Comparison of ENCODE assay signal across 9 cellular contexts in genomic region chr4:77146426-77147399, GRCh38. TPM values are rescaled to one million over a fixed set of nuclear protein-coding genes. Genes with fewer than 3 reads are reported as not detected.
DNase-seq lines count a peak whose midpoint lies in the region; ATAC-seq and TF ChIP-seq lines count a peak whose summit lies in the region.
"Had no signal": no experiment of that assay in that cellular context is flagged by ENCODE, and none has a peak within 500 bp of the region (broad histone marks: within the 10 kb centered on the region; RNA-seq: fewer than 3 reads in every experiment).

No MANE protein-coding gene starts in this region.

- no peaks in the 10 kb centered on the region for H3K36me3 ChIP-seq in SK-N-MC (ENCODE audit: insufficient read depth, low read length)
- no peaks in the 10 kb centered on the region for H3K36me3 ChIP-seq in uterus

- H3K9me3 ChIP-seq in SK-N-MC (ENCODE audit: low read depth, low read length): no peaks in the 10 kb centered on the region
- no peaks in the 10 kb centered on the region for H3K9me3 ChIP-seq in uterus

- no peaks in the 10 kb centered on the region for H3K36me3 Mint-ChIP-seq in activated naive CD4-positive, alpha-beta T cell treated with anti-CD3 and anti-CD28 coated beads, Interleukin-2, amount 10 ng/mL, durations not matched to agents 7 days and 5 days
- H3K36me3 Mint-ChIP-seq in activated naive CD4-positive, alpha-beta T cell treated with anti-CD3 and anti-CD28 coated beads for 36 hours (ENCODE audit: low read depth): no peaks in the 10 kb centered on the region

- intact Hi-C loops in activated naive CD4-positive, alpha-beta T cell treated with anti-CD3 and anti-CD28 coated beads for 36 hours (cut with micrococcal nuclease): no loop called here
- intact Hi-C loops in uterus (cut with DNase I; ENCODE audit: low total_unique reads) (no loop called here), head of caudate nucleus (cut with DNase I) (no loop called here)

- TF ChIP-seq POLR2A in uterus (IDR thresholded peaks at IDR 0.05): no peak

- DNase-seq in activated naive CD4-positive, alpha-beta T cell treated with anti-CD3 and anti-CD28 coated beads, Interleukin-2, amount 10 ng/mL, durations not matched to agents 7 days and 5 days: no peak
- no peak for DNase-seq in activated naive CD4-positive, alpha-beta T cell treated with anti-CD3 and anti-CD28 coated beads for 36 hours
- DNase-seq in SK-N-MC (ENCODE audit: low read depth, low spot score): no peak
- peak; percentile 10 for DNase-seq in iris pigment epithelial cell (ENCODE audit: low read depth)
- no peak for DNase-seq in uterus
- no peak for DNase-seq in head of caudate nucleus
- DNase-seq: COR-L47 had no signal

- H3K4me1 ChIP-seq in uterus: peaks cover 0 to 7% of the 10 kb centered on the region in 2 donors

- H3K4me3 ChIP-seq in SK-N-MC (peak overlapping the region; percentile 54), uterus (no peak overlapping the region)

- ATAC-seq in HG03135 (IDR thresholded peaks at IDR 0.05; ENCODE audit: unreplicated experiment) (no peak), HG02571 (IDR thresholded peaks at IDR 0.05; ENCODE audit: unreplicated experiment) (no peak)

- peaks cover 17% of the 10 kb centered on the region for H3K27me3 Mint-ChIP-seq in activated naive CD4-positive, alpha-beta T cell treated with anti-CD3 and anti-CD28 coated beads, Interleukin-2, amount 10 ng/mL, durations not matched to agents 7 days and 5 days
- no peaks in the 10 kb centered on the region for H3K27me3 Mint-ChIP-seq in activated naive CD4-positive, alpha-beta T cell treated with anti-CD3 and anti-CD28 coated beads for 36 hours (ENCODE audit: low read depth)

- H3K9me3 Mint-ChIP-seq in activated naive CD4-positive, alpha-beta T cell treated with anti-CD3 and anti-CD28 coated beads, Interleukin-2, amount 10 ng/mL, durations not matched to agents 7 days and 5 days: no peaks in the 10 kb centered on the region
- H3K9me3 Mint-ChIP-seq in activated naive CD4-positive, alpha-beta T cell treated with anti-CD3 and anti-CD28 coated beads for 36 hours: no peaks in the 10 kb centered on the region

- no peak overlapping the region for H3K4me3 Mint-ChIP-seq in activated naive CD4-positive, alpha-beta T cell treated with anti-CD3 and anti-CD28 coated beads, Interleukin-2, amount 10 ng/mL, durations not matched to agents 7 days and 5 days
- no peak overlapping the region for H3K4me3 Mint-ChIP-seq in activated naive CD4-positive, alpha-beta T cell treated with anti-CD3 and anti-CD28 coated beads for 36 hours

- H3K27ac ChIP-seq in SK-N-MC (peak overlapping the region; percentile 92), uterus (peak overlapping the region; percentile 63 to 64)

- no peak for TF ChIP-seq CTCF in uterus (IDR thresholded peaks at IDR 0.05)

- H3K27me3 ChIP-seq in uterus: no peaks in the 10 kb centered on the region

- CTCF ChIA-PET in activated naive CD4-positive, alpha-beta T cell treated with anti-CD3 and anti-CD28 coated beads, Interleukin-2, amount 10 ng/mL, durations not matched to agents 7 days and 5 days (lab: Charles Lee): interaction anchor here (0.9 to 1.5 kb wide), 4 partner anchors 51 to 57 kb away, joined by 3 to 6 read pairs (median 3); no protein-coding TSS in a partner anchor
- CTCF ChIA-PET in activated naive CD4-positive, alpha-beta T cell treated with anti-CD3 and anti-CD28 coated beads for 36 hours (lab: Charles Lee): interaction anchor here (1.1 to 2.6 kb wide), 2 partner anchors 50 to 57 kb away, joined by 3 to 8 read pairs; no protein-coding TSS in a partner anchor

- peaks cover 14% of the 10 kb centered on the region for H3K4me1 Mint-ChIP-seq in activated naive CD4-positive, alpha-beta T cell treated with anti-CD3 and anti-CD28 coated beads, Interleukin-2, amount 10 ng/mL, durations not matched to agents 7 days and 5 days
- H3K4me1 Mint-ChIP-seq in activated naive CD4-positive, alpha-beta T cell treated with anti-CD3 and anti-CD28 coated beads for 36 hours (ENCODE audit: low read depth): peaks cover 16% of the 10 kb centered on the region

- H3K9ac ChIP-seq in SK-N-MC (ENCODE audit: insufficient read length): peak overlapping the region; percentile 58

- H3K27ac Mint-ChIP-seq in activated naive CD4-positive, alpha-beta T cell treated with anti-CD3 and anti-CD28 coated beads, Interleukin-2, amount 10 ng/mL, durations not matched to agents 7 days and 5 days: peak overlapping the region; percentile 47
- H3K27ac Mint-ChIP-seq in activated naive CD4-positive, alpha-beta T cell treated with anti-CD3 and anti-CD28 coated beads for 36 hours: no peak overlapping the region

RNA-seq across cellular contexts. Expression of gene CCNG2, which starts 10.3 kb away (rescaled TPM):
- 10 to 100 TPM; 21.6 to 22.5 TPM for total RNA-seq in activated naive CD4-positive, alpha-beta T cell treated with anti-CD3 and anti-CD28 coated beads for 36 hours
- total RNA-seq in uterus: 10 to 100 TPM; 21.3 to 67.0 (median 28.7) TPM
